In genomic region chr17:80104321-80104955, GRCh38 we compare ENCODE assay signal across 12 cellular contexts. TPM values are rescaled to one million over a fixed set of nuclear protein-coding genes. Genes with fewer than 3 reads are reported as not detected.
DNase-seq lines count a peak whose midpoint lies in the region; ATAC-seq and TF ChIP-seq lines count a peak whose summit lies in the region.
"Had no signal": no experiment of that assay in that cellular context is flagged by ENCODE, and none has a peak within 500 bp of the region (broad histone marks: within the 10 kb centered on the region; RNA-seq: fewer than 3 reads in every experiment).

No MANE protein-coding gene starts in this region.

- no peak for TF ChIP-seq RAD21 in SK-N-SH (IDR thresholded peaks at IDR 0.05; ENCODE audit: low read length)

- ATAC-seq in left lung (peak; percentile 26), HG03354 (IDR thresholded peaks at IDR 0.05; ENCODE audit: poor library complexity, severe bottlenecking, unreplicated experiment) (no peak), GM19035 (IDR thresholded peaks at IDR 0.05; ENCODE audit: unreplicated experiment) (no peak)
- ATAC-seq: upper lobe of right lung had no signal

- H3K9me2 ChIP-seq in SK-N-SH: no peaks in the 10 kb centered on the region

- no peak overlapping the region for H3K9ac ChIP-seq in SK-N-SH

- TF ChIP-seq CTCF in SK-N-SH (IDR thresholded peaks at IDR 0.05): no peak
- TF ChIP-seq CTCF in left lung (IDR thresholded peaks at IDR 0.05): no peak

- H3K4me1 ChIP-seq in SK-N-SH (ENCODE audit: control insufficient read depth in 1 of 2, insufficient read depth in 2 of 2, low read depth in 1 of 2, low read length in 1 of 2) (peaks cover 6 to 23% of the 10 kb centered on the region in 2 experiments; a peak in 3 of 4 replicates), left lung (peaks cover 7 to 25% of the 10 kb centered on the region in 2 donors)

- WGBS in SK-N-SH (ENCODE audit: low lambda C conversion rate): 67% methylated on average over 21 of the region's 26 CpGs

- in situ Hi-C loops in Caki2 (cut with HindIII; ENCODE audit: low pct_unique_long_range_greater_than_20kb, low sequenced_read_pairs): no loop called here

- peaks cover 8% of the 10 kb centered on the region for H3K79me2 ChIP-seq in SK-N-SH (ENCODE audit: insufficient read depth)
- H3K79me2 ChIP-seq: hepatocyte had no signal

- no peak overlapping the region for H3K27ac ChIP-seq in SK-N-SH (ENCODE audit: low read depth in 2 of 2, low read length in 1 of 2)
- H3K27ac ChIP-seq in left lung: no peak overlapping the region
- H3K27ac ChIP-seq: hepatocyte, upper lobe of right lung had no signal

- intact Hi-C loops in left lung (cut with DNase I): no loop called here

- H3K4me2 ChIP-seq in SK-N-SH: peak overlapping the region; percentile 19; the same call in 1 of the 2 replicates
- H3K4me2 ChIP-seq: hepatocyte had no signal

- DNase-seq in Caki2 (ENCODE audit: low read depth) (peak; percentile 38), NCI-H1105 (lab: John Stamatoyannopoulos, UW) (peak; percentile 5), SK-N-SH (peak; percentile 83), left lung (peak; percentile 38 to 79), NOMO-1 (lab: John Stamatoyannopoulos, UW; ENCODE audit: unreplicated experiment in 2 of 2) (no peak), globus pallidus (ENCODE audit: low spot score) (no peak)
- DNase-seq: activated CD4-positive, alpha-beta T cell treated with anti-CD3 and anti-CD28 coated beads, Interleukin-2, amount 10 ng/mL, durations not matched to agents 7 days and 5 days; activated effector memory CD4-positive, alpha-beta T cell treated with Interleukin-2 at 50 U/mL for 16 hours had no signal

- H3K4me3 ChIP-seq in SK-N-SH (ENCODE audit: low read depth in 2 of 2, low read length in 1 of 2) (no peak overlapping the region), left lung (no peak overlapping the region)
- H3K4me3 ChIP-seq: hepatocyte, upper lobe of right lung had no signal

- no peak for TF ChIP-seq EP300 in SK-N-SH (IDR thresholded peaks at IDR 0.05; ENCODE audit: borderline replicate concordance in 1 of 2, low read depth in 1 of 2, low read length in 1 of 2)

- H3K27me3 ChIP-seq in SK-N-SH (ENCODE audit: insufficient read depth) (no peaks in the 10 kb centered on the region), left lung (no peaks in the 10 kb centered on the region)
- H3K27me3 ChIP-seq: hepatocyte, upper lobe of right lung had no signal

- no peak overlapping the region for H2AFZ ChIP-seq in SK-N-SH (ENCODE audit: low read depth)
- H2AFZ ChIP-seq: hepatocyte had no signal

- H3K36me3 ChIP-seq in SK-N-SH (replicated peaks in 1 of 2; ENCODE audit: control insufficient read depth in 1 of 2, insufficient read depth in 2 of 2, low read length in 1 of 2): peaks cover 0 to 12% of the 10 kb centered on the region in 2 experiments
- H3K36me3 ChIP-seq in left lung: peaks cover 0 to 17% of the 10 kb centered on the region in 2 donors
- H3K36me3 ChIP-seq: upper lobe of right lung had no signal

- no peaks in the 10 kb centered on the region for H4K20me1 ChIP-seq in SK-N-SH (ENCODE audit: insufficient read depth)

- POLR2A ChIA-PET in SK-N-SH (lab: Yijun Ruan, JAX): interaction anchor here (0.8 to 1.0 kb wide), 2 partner anchors 8 to 114 kb away, joined by 4 read pairs; no protein-coding TSS in a partner anchor

- no peaks in the 10 kb centered on the region for H3F3A ChIP-seq in SK-N-SH (replicated peaks; ENCODE audit: insufficient read depth)

- H3K9me3 ChIP-seq in SK-N-SH: no peaks in the 10 kb centered on the region
- no peaks in the 10 kb centered on the region for H3K9me3 ChIP-seq in left lung
- H3K9me3 ChIP-seq: upper lobe of right lung had no signal

- CTCF ChIA-PET in SK-N-SH (lab: Yijun Ruan, JAX): interaction anchor here (0.7 to 1.5 kb wide), 6 partner anchors 12 to 877 kb away, joined by 3 to 9 read pairs (median 4); partner anchors contain the start of gene EIF4A3

TF ChIP-seq in SK-N-SH, 30 proteins besides CTCF, POLR2A, EP300 and RAD21:
- TF ChIP-seq MEF2A (IDR thresholded peaks at IDR 0.05; ENCODE audit: borderline replicate concordance, low read depth) (no peak), RXRA (IDR thresholded peaks at IDR 0.05; ENCODE audit: borderline replicate concordance, low read depth) (no peak), YY1 (IDR thresholded peaks at IDR 0.05; ENCODE audit: low read depth) (no peak), REST (IDR thresholded peaks at IDR 0.05; ENCODE audit: low read depth, low read length) (no peak; the same call in 1 of the 2 replicates), SIN3A (IDR thresholded peaks at IDR 0.05; ENCODE audit: borderline replicate concordance, low read depth, low read length) (no peak), FOXJ3 (CRISPR knock-in tag; IDR thresholded peaks at IDR 0.05) (no peak), SMC3 (IDR thresholded peaks at IDR 0.05; ENCODE audit: low read depth, low read length) (no peak), FOSL2 (IDR thresholded peaks at IDR 0.05; ENCODE audit: borderline replicate concordance, low read depth) (no peak), MXI1 (IDR thresholded peaks at IDR 0.05; ENCODE audit: low read depth, low read length) (no peak), MAX (IDR thresholded peaks at IDR 0.05; ENCODE audit: low read depth) (no peak), POLR2AphosphoS5 (IDR thresholded peaks at IDR 0.05; ENCODE audit: low read depth, low read length) (no peak)

RNA-seq across cellular contexts. Expression of gene GAA, which starts 3.1 kb away (rescaled TPM):
- total RNA-seq in Caki2 (2014; rRNA removed; shearing (Covaris generic); ENCODE audit: low replicate concordance): 62.3 and 83.2 TPM in 2 replicates
- 19.5 and 27.3 TPM in 2 replicates for polyA plus RNA-seq in SK-N-SH (2012; rRNA removed)
- 14.3 and 26.4 TPM in 2 replicates for polyA plus RNA-seq in SK-N-SH (2012; cell fraction: cytosol; rRNA removed)
- 132 and 175 TPM in 2 replicates for polyA plus RNA-seq in SK-N-SH (2012; cell fraction: nucleus; rRNA removed)
- 100 to 1,000 TPM in 1 of 2 donors, 10 to 100 TPM in 1; 85.7 to 105 TPM for total RNA-seq in left lung

RNA-seq across cellular contexts. Expression of gene EIF4A3, which starts 42.5 kb away (rescaled TPM):
- 233 and 234 TPM in 2 replicates for total RNA-seq in Caki2 (2014; rRNA removed; shearing (Covaris generic); ENCODE audit: low replicate concordance)
- polyA plus RNA-seq in SK-N-SH (2012; rRNA removed): 173 and 335 TPM in 2 replicates
- 154 and 176 TPM in 2 replicates for polyA plus RNA-seq in SK-N-SH (2012; cell fraction: cytosol; rRNA removed)
- 201 and 247 TPM in 2 replicates for polyA plus RNA-seq in SK-N-SH (2012; cell fraction: nucleus; rRNA removed)
- total RNA-seq in left lung: 10 to 100 TPM; 58.5 to 72.9 TPM

Comparison
In these comparisons a context has a peak if more than half of its experiments do, and no peak if none do; other contexts are left out.
1. DNase-seq: peak in Caki2 (single experiment), NCI-H1105 (single experiment), SK-N-SH (single experiment) and left lung (2 of 2); none in NOMO-1 (0 of 2) and globus pallidus (single experiment).